In genomic region chr4:139593091-139593564, GRCh38 we compare ENCODE assay signal across 17 cellular contexts. TPM values are rescaled to one million over a fixed set of nuclear protein-coding genes. Genes with fewer than 3 reads are reported as not detected.
DNase-seq lines count a peak whose midpoint lies in the region; ATAC-seq, FAIRE-seq and TF ChIP-seq lines count a peak whose summit lies in the region.
"Had no signal": no experiment of that assay in that cellular context is flagged by ENCODE, and none has a peak within 500 bp of the region (broad histone marks: within the 10 kb centered on the region; RNA-seq: fewer than 3 reads in every experiment).

No MANE protein-coding gene starts in this region.

- no peaks in the 10 kb centered on the region for H3K36me3 Mint-ChIP-seq in activated naive CD4-positive, alpha-beta T cell treated with anti-CD3 and anti-CD28 coated beads, Interleukin-2, amount 50 U/mL, for 72 hours

- intact Hi-C loops in pancreas (cut with DNase I) = no loop called here

- no peak overlapping the region for H3K4me3 ChIP-seq in fibroblast of the aortic adventitia (ENCODE audit: low read depth, low read length)
- H3K4me3 ChIP-seq in pancreas = no peak overlapping the region
- H3K4me3 ChIP-seq: uterus had no signal

- H3K27me3 ChIP-seq in pancreas = peaks cover 0 to 3% (median 0%) of the 10 kb centered on the region in 4 donors
- H3K27me3 ChIP-seq: uterus had no signal

- ATAC-seq in pancreas (peak in 3 of 4 donors; percentile 67 to 88 (median 82)), HG02759 (IDR thresholded peaks at IDR 0.05; ENCODE audit: unreplicated experiment) (no peak)
- ATAC-seq in activated naive CD4-positive, alpha-beta T cell treated with anti-CD3 and anti-CD28 coated beads, Interleukin-2, amount 50 U/mL, for 72 hours = no peak
- ATAC-seq: sciatic nerve had no signal

- no peak for TF ChIP-seq CTCF in fibroblast of the aortic adventitia (IDR thresholded peaks at IDR 0.05; ENCODE audit: insufficient read depth, low read length)
- no peak for TF ChIP-seq CTCF in pancreas (IDR thresholded peaks at IDR 0.05)

- no peaks in the 10 kb centered on the region for H3K9me3 ChIP-seq in pancreas
- H3K9me3 ChIP-seq: uterus had no signal

- whole genome bisulfite sequencing in pancreas, 2 donors = 32 to 42% methylated on average over 4 of the region's 4 CpGs

- DNase-seq in EL = peak; percentile 87
- DNase-seq in NCI-H69 (lab: John Stamatoyannopoulos, UW) = peak; percentile 2
- peak; percentile 87 for DNase-seq in fibroblast of the aortic adventitia (ENCODE audit: low read depth)
- no peak for DNase-seq in pancreas
- no peak for DNase-seq in RPMI8226
- DNase-seq in activated naive CD4-positive, alpha-beta T cell treated with anti-CD3 and anti-CD28 coated beads, Interleukin-2, amount 50 U/mL, for 72 hours (ENCODE audit: low spot score in 2 of 2) = no peak
- no peak for DNase-seq in effector CD4-positive, alpha-beta T cell
- DNase-seq: activated CD4-positive, CD25-positive, alpha-beta regulatory T cell treated with anti-CD3 and anti-CD28 coated beads, Interleukin-2, amount 50 U/mL, for 72 hours; activated T-cell treated with anti-CD3 and anti-CD28 coated beads, Interleukin-2, amount 50 U/mL, for 48 hours; midbrain; MV-4-11; NCI-H526 treated with DMSO at 0.1 percent for 48 hours; SIG-M5; uterus had no signal

- H3K36me3 ChIP-seq in pancreas = no peaks in the 10 kb centered on the region
- H3K36me3 ChIP-seq: uterus had no signal

- H3K27ac ChIP-seq in pancreas = no peak overlapping the region

- peaks cover 6% of the 10 kb centered on the region in 2 donors for H3K9me3 Mint-ChIP-seq in activated naive CD4-positive, alpha-beta T cell treated with anti-CD3 and anti-CD28 coated beads, Interleukin-2, amount 50 U/mL, for 72 hours
- H3K9me3 Mint-ChIP-seq: central memory CD8-positive, alpha-beta T cell had no signal

- peaks cover 0 to 5% (median 0%) of the 10 kb centered on the region in 3 donors for H3K4me1 ChIP-seq in pancreas
- H3K4me1 ChIP-seq: uterus had no signal

- peak overlapping the region in 1 of 2 donors; percentile 50 for H3K27ac Mint-ChIP-seq in activated naive CD4-positive, alpha-beta T cell treated with anti-CD3 and anti-CD28 coated beads, Interleukin-2, amount 50 U/mL, for 72 hours

- FAIRE-seq in pancreas (lab: Jason Lieb, UNC) = no peak

RNA-seq across cellular contexts. Expression of gene SETD7, which starts 37.1 kb away (rescaled TPM):
- total RNA-seq in fibroblast of the aortic adventitia (ENCODE audit: low replicate concordance) = 80.3 and 134 TPM in 2 replicates
- 10 to 100 TPM; 14.5 to 25.1 (median 18.3) TPM for total RNA-seq in pancreas
- 1 to 10 TPM; 7.1 to 7.3 TPM for polyA plus RNA-seq in pancreas
- total RNA-seq in activated naive CD4-positive, alpha-beta T cell treated with anti-CD3 and anti-CD28 coated beads, Interleukin-2, amount 50 U/mL, for 72 hours = 10 to 100 TPM in 1 of 2 donors, 1 to 10 TPM in 1; 8.8 to 15.6 TPM

Comparison
In these comparisons a context has a peak if more than half of its experiments do, and no peak if none do; other contexts are left out.
1. DNase-seq: peak in EL (single experiment), NCI-H69 (single experiment) and fibroblast of the aortic adventitia (single experiment); none in pancreas (0 of 6), RPMI8226 (single experiment), activated naive CD4-positive, alpha-beta T cell treated with anti-CD3 and anti-CD28 coated beads, Interleukin-2, amount 50 U/mL, for 72 hours (0 of 2) and effector CD4-positive, alpha-beta T cell (single experiment).
2. ATAC-seq: peak in pancreas (3 of 4); none in HG02759 (single experiment) and activated naive CD4-positive, alpha-beta T cell treated with anti-CD3 and anti-CD28 coated beads, Interleukin-2, amount 50 U/mL, for 72 hours (0 of 2).